9 cellular contexts compared by ENCODE assay signal in the genomic region with DNA sequence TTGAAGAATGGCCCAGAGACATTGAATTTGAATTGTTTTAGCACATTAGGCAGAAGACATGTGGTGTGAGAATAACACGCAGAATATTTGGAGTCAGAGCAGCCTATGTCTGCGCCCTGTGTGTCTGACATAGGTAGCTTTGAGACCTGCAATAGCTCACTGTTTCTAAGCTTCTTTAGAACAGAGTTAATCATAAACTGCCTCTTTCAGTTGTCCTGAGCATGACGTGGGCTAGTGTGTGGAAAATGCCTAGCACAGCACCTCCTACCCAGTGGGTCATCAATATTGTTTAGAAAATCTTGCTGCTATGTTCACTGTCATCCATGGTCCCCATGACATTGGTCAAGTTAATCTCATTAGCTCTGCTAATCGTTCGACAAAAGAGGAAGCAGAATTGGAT.
"Had no signal": no experiment of that assay in that cellular context is flagged by ENCODE, and none has a peak within 500 bp of the region (broad histone marks: within the 10 kb centered on the region; RNA-seq: fewer than 3 reads in every experiment).

No MANE protein-coding gene starts in this region.

- H2AFZ ChIP-seq: GM23248 had no signal

- H3K4me3 ChIP-seq: GM23248, HAP-1, K562 had no signal

- H3K36me3 ChIP-seq: HAP-1 had no signal

- DNase-seq: GM23248, GOT3, H7, HFFc6 had no signal

- H3K4me1 ChIP-seq: HAP-1 had no signal

- FAIRE-seq: HepG2, K562 had no signal

- H3K27ac ChIP-seq: GM23248, HL-60 had no signal

- H3K9me3 ChIP-seq: HAP-1 had no signal

- ATAC-seq: HCT116, HepG2, K562 had no signal

- H3K9ac ChIP-seq: GM23248 had no signal
